ENCODE assay signal across 15 cellular contexts in genomic region chr17:63441654-63442053, GRCh38. TPM values are rescaled to one million over a fixed set of nuclear protein-coding genes. Genes with fewer than 3 reads are reported as not detected.
"Had no signal": no experiment of that assay in that cellular context is flagged by ENCODE, and none has a peak within 500 bp of the region (broad histone marks: within the 10 kb centered on the region; RNA-seq: fewer than 3 reads in every experiment).

No MANE protein-coding gene starts in this region.

- DNase-seq: activated CD4-positive, alpha-beta T cell treated with anti-CD3 and anti-CD28 coated beads, Interleukin-2, amount 10 ng/mL, durations not matched to agents 24 days and 14 days; activated gamma-delta T cell treated with Interleukin-2 at 50 U/mL for 16 hours; activated T-cell treated with anti-CD3 and anti-CD28 coated beads, Interleukin-2, amount 50 U/mL, for 1 hour; effector CD4-positive, alpha-beta T cell; kidney; mucosa of descending colon; stimulated activated CD4-positive, alpha-beta T cell treated with anti-CD3 and anti-CD28 coated beads, Interleukin-2, amount 100 ng/mL, for 48 hours; stimulated activated naive CD4-positive, alpha-beta T cell treated with Interleukin-2 at 50 U/mL for 16 hours had no signal

- H3K9me3 ChIP-seq: body of pancreas, mucosa of descending colon had no signal

- H3K4me3 ChIP-seq: body of pancreas, cardiac muscle cell, mucosa of descending colon had no signal

- H3K27me3 ChIP-seq: body of pancreas had no signal

- H3K27ac ChIP-seq: cardiac muscle cell had no signal

- H3K36me3 ChIP-seq: cardiac muscle cell had no signal

- H3K4me3 Mint-ChIP-seq: activated CD4-positive, alpha-beta T cell treated with anti-CD3 and anti-CD28 coated beads, Interleukin-2, amount 10 ng/mL, durations not matched to agents 24 days and 14 days; activated naive CD4-positive, alpha-beta T cell treated with anti-CD3 and anti-CD28 coated beads, Interleukin-2, amount 50 U/mL, for 24 hours; neural crest cell; T-helper 1 cell treated with Interleukin-12 subunit alpha and Interleukin-12 subunit beta and Interleukin-4 antibody, amounts not matched to agents 30 μg/mL and 1 μg/mL, for 36 hours had no signal

- H3K27ac Mint-ChIP-seq: activated CD4-positive, alpha-beta T cell treated with anti-CD3 and anti-CD28 coated beads, Interleukin-2, amount 10 ng/mL, durations not matched to agents 24 days and 14 days; progenitor cell of endocrine pancreas had no signal

- H3K36me3 Mint-ChIP-seq: activated naive CD4-positive, alpha-beta T cell treated with anti-CD3 and anti-CD28 coated beads, Interleukin-2, amount 50 U/mL, for 24 hours had no signal

- H3K27me3 Mint-ChIP-seq: activated naive CD4-positive, alpha-beta T cell treated with anti-CD3 and anti-CD28 coated beads, Interleukin-2, amount 50 U/mL, for 24 hours; progenitor cell of endocrine pancreas had no signal

- H3K9me3 Mint-ChIP-seq: activated CD4-positive, alpha-beta T cell treated with anti-CD3 and anti-CD28 coated beads, Interleukin-2, amount 10 ng/mL, durations not matched to agents 24 days and 14 days; activated naive CD4-positive, alpha-beta T cell treated with anti-CD3 and anti-CD28 coated beads, Interleukin-2, amount 50 U/mL, for 24 hours; neural crest cell; T-helper 1 cell treated with Interleukin-12 subunit alpha and Interleukin-12 subunit beta and Interleukin-4 antibody, amounts not matched to agents 30 μg/mL and 1 μg/mL, for 36 hours had no signal

- ATAC-seq: body of pancreas, left lobe of liver, mucosa of descending colon had no signal

RNA-seq across cellular contexts. Expression of gene ACE, which starts 35.2 kb away (rescaled TPM):
- total RNA-seq: activated CD4-positive, alpha-beta T cell treated with anti-CD3 and anti-CD28 coated beads, Interleukin-2, amount 10 ng/mL, durations not matched to agents 24 days and 14 days had no signal
